10 cellular contexts compared by ENCODE assay signal in the genomic region with DNA sequence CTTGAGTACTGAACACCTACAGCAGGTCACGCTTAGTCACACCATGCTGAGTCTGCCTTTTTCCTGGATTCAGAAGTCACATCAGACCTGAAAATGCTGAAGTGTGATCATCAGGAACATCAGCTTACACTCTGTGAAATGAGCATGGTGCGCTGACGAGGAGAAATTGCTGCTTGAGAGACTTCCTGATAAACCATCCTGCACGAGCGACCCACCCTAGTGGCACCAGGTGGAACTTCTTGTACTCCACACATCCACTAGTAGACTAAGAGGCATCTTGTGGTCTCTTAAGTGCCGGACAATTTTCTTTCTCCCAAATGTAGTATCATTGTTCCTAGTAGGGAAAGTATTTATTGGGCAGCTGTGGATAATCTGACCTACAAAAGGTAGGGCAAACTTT. TPM values are rescaled to one million over a fixed set of nuclear protein-coding genes. Genes with fewer than 3 reads are reported as not detected.
A peak's percentile ranks its signal among the peaks of the same experiment; 100 is the strongest.
DNase-seq lines count a peak whose midpoint lies in the region; ATAC-seq, FAIRE-seq and TF ChIP-seq lines count a peak whose summit lies in the region.
"Had no signal": no experiment of that assay in that cellular context is flagged by ENCODE, and none has a peak within 500 bp of the region (broad histone marks: within the 10 kb centered on the region; RNA-seq: fewer than 3 reads in every experiment).

No MANE protein-coding gene starts in this region.

- no peak overlapping the region for H3K27ac Mint-ChIP-seq in astrocyte (ENCODE audit: unreplicated experiment)
- peak overlapping the region; percentile 60 for H3K27ac Mint-ChIP-seq in memory B cell

- H3K4me3 Mint-ChIP-seq in astrocyte (ENCODE audit: unreplicated experiment) (no peak overlapping the region), memory B cell (no peak overlapping the region)

- H3K27ac ChIP-seq in astrocyte (ENCODE audit: low read depth, low read length) = no peak overlapping the region
- H3K27ac ChIP-seq: skin epidermis had no signal

- peaks cover 29% of the 10 kb centered on the region for H3K36me3 ChIP-seq in astrocyte (ENCODE audit: insufficient read depth, low read length)

- H3K9ac ChIP-seq in astrocyte (ENCODE audit: low read length) = no peak overlapping the region

- peaks cover 9% of the 10 kb centered on the region for H3K4me1 Mint-ChIP-seq in astrocyte (ENCODE audit: low read depth, unreplicated experiment)
- peaks cover 14% of the 10 kb centered on the region for H3K4me1 Mint-ChIP-seq in memory B cell

- H3K36me3 Mint-ChIP-seq in astrocyte (ENCODE audit: low read depth, unreplicated experiment) (peaks cover 17% of the 10 kb centered on the region), memory B cell (peaks cover 44% of the 10 kb centered on the region)

- ATAC-seq in memory B cell (ENCODE audit: low read depth) (no peak), HG03432 (IDR thresholded peaks at IDR 0.05; ENCODE audit: unreplicated experiment) (no peak)

- no peaks in the 10 kb centered on the region for H3K4me1 ChIP-seq in astrocyte (ENCODE audit: insufficient read depth, low read length)

- H3K79me2 ChIP-seq in astrocyte (ENCODE audit: insufficient read depth, low read length) = no peaks in the 10 kb centered on the region

- no peaks in the 10 kb centered on the region for H3K27me3 ChIP-seq in astrocyte (ENCODE audit: insufficient read depth, low read length)

- H3K27me3 Mint-ChIP-seq in astrocyte (ENCODE audit: low read depth, unreplicated experiment) = no peaks in the 10 kb centered on the region
- no peaks in the 10 kb centered on the region for H3K27me3 Mint-ChIP-seq in memory B cell

- peaks cover 6% of the 10 kb centered on the region for H4K20me1 ChIP-seq in astrocyte (ENCODE audit: insufficient read depth, low read length)

- H3K9me3 Mint-ChIP-seq in astrocyte (ENCODE audit: unreplicated experiment) (no peaks in the 10 kb centered on the region), memory B cell (no peaks in the 10 kb centered on the region)

- H3K9me3 ChIP-seq in astrocyte (ENCODE audit: insufficient read depth, low read depth, low read length) = no peaks in the 10 kb centered on the region

- DNase-seq in NCI-H524 (lab: John Stamatoyannopoulos, UW) (peak; percentile 15), NCI-H524 treated with DMSO at 0.1 percent for 48 hours (lab: John Stamatoyannopoulos, UW) (no peak), HuH-7 (ENCODE audit: low spot score) (peak; percentile 17), astrocyte (ENCODE audit: low read depth) (no peak), memory B cell (ENCODE audit: low spot score in 2 of 2) (no peak), NCI-H2107 treated with DMSO at 0.1 percent for 48 hours (lab: John Stamatoyannopoulos, UW; ENCODE audit: unreplicated experiment) (no peak)
- DNase-seq in activated CD4-positive, alpha-beta T cell treated with anti-CD3 and anti-CD28 coated beads for 1 hour = no peak

- peak; percentile 38 for TF ChIP-seq CTCF in astrocyte (IDR thresholded peaks at IDR 0.05; ENCODE audit: insufficient read depth, low read depth, low read length)

- FAIRE-seq in astrocyte (lab: Jason Lieb, UNC) = no peak

- no peak overlapping the region for H3K4me3 ChIP-seq in astrocyte (ENCODE audit: insufficient read depth, low read depth, low read length)
- H3K4me3 ChIP-seq: skin epidermis had no signal

- no peak overlapping the region for H3K4me2 ChIP-seq in astrocyte (ENCODE audit: low read length)

- H2AFZ ChIP-seq in astrocyte (ENCODE audit: low read depth, low read length) = no peak overlapping the region

RNA-seq across cellular contexts. Expression of a gene that starts 51.8 kb away (rescaled TPM):
- not detected in 2 replicates for total RNA-seq in astrocyte
- total RNA-seq: activated CD8-positive, alpha-beta memory T cell treated with anti-CD3 and anti-CD28 coated beads for 36 hours had no signal

Comparison
In these comparisons a context has a peak if more than half of its experiments do, and no peak if none do; other contexts are left out.
1. DNase-seq: peak in NCI-H524 (2 of 2) and HuH-7 (single experiment); none in NCI-H524 treated with DMSO at 0.1 percent for 48 hours (single experiment), astrocyte (single experiment), memory B cell (0 of 2), activated CD4-positive, alpha-beta T cell treated with anti-CD3 and anti-CD28 coated beads for 1 hour (single experiment) and NCI-H2107 treated with DMSO at 0.1 percent for 48 hours (single experiment).